In the genomic region with DNA sequence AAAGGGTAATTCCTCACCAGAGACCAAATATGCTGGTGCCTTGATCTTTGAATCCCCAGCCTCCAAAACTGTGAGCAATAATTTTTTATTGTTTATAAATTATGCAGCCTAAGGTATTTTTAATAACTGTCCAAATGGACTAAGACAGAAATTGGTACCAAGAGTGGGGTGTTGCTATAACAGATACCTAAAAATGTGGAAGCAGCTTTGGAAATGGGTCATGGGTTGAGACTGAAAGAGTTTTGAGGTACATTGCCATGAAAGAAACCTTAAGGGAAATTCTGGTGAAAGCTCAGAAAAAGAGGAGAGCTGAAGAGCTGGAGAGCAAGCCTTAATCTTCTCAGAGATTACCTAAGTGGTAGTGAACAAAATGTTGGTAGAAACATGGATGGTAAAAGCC, we compare ENCODE assay signal across 29 cellular contexts.
"Had no signal": no experiment of that assay in that cellular context is flagged by ENCODE, and none has a peak within 500 bp of the region (broad histone marks: within the 10 kb centered on the region; RNA-seq: fewer than 3 reads in every experiment).

No MANE protein-coding gene starts in this region.

- H3K27me3 ChIP-seq: stomach, testis, thyroid gland, tibial artery, tibial nerve, transverse colon, upper lobe of left lung, upper lobe of right lung, uterus, vagina had no signal

- H3K4me3 ChIP-seq: stomach, suprapubic skin, testis, thoracic aorta, thyroid gland, tibial artery, tibial nerve, transverse colon, upper lobe of left lung, upper lobe of right lung, uterus, vagina had no signal

- H3K4me1 Mint-ChIP-seq: stimulated activated effector memory CD8-positive, alpha-beta T cell treated with anti-CD3 and anti-CD28 coated beads, Interleukin-12 subunit alpha, Interleukin-12 subunit beta, amount 100 ng/mL, for 72 hours; stimulated activated memory B cell treated with anti-CD40 and anti-IgM and Interleukin-4, amounts not matched to agents 10 μg/mL and 1 μg/mL and 100 μg/mL, for 72 hours; stimulated activated naive B cell treated with anti-CD40 and anti-IgM and Interleukin-4, amounts not matched to agents 10 μg/mL and 1 μg/mL and 100 μg/mL, for 72 hours; stimulated activated naive CD8-positive, alpha-beta T cell treated with anti-CD3 and anti-CD28 coated beads, Interleukin-15, amount 100 ng/mL, for 72 hours had no signal

- H3K27ac ChIP-seq: stomach, suprapubic skin, testis, thoracic aorta, thyroid gland, tibial artery, tibial nerve, transverse colon, upper lobe of left lung, upper lobe of right lung, uterus, vagina had no signal

- H3K36me3 ChIP-seq: stomach, suprapubic skin, thoracic aorta, thyroid gland, tibial artery, tibial nerve, transverse colon, upper lobe of left lung, upper lobe of right lung, uterus, vagina had no signal

- DNase-seq: stimulated activated CD4-positive, alpha-beta T cell treated with anti-CD3 and anti-CD28 coated beads, Interleukin-2, amount 100 ng/mL, for 48 hours; stimulated activated CD4-positive, alpha-beta T cell treated with anti-CD3 and anti-CD28 coated beads, Interleukin-4, amount 100 ng/mL, for 1 hour; stimulated activated CD4-positive, alpha-beta T cell treated with anti-CD3 and anti-CD28 coated beads, Interleukin-4, amount 100 ng/mL, for 24 hours; stimulated activated CD4-positive, alpha-beta T cell treated with anti-CD3 and anti-CD28 coated beads, Interleukin-4, amount 100 ng/mL, for 4 hours; stimulated activated CD8-positive, alpha-beta memory T cell treated with anti-CD3 and anti-CD28 coated beads, Interleukin-4, amount 100 ng/mL, for 48 hours; stimulated activated naive B cell treated with anti-CD40 and anti-IgM and Interleukin-4, amounts not matched to agents 10 μg/mL and 1 μg/mL and 100 μg/mL, for 72 hours; stimulated activated naive CD4-positive, alpha-beta T cell; stimulated activated naive CD4-positive, alpha-beta T cell treated with Interleukin-2 at 50 U/mL for 16 hours; stimulated activated naive CD8-positive, alpha-beta T cell treated with anti-CD3 and anti-CD28 coated beads, Interleukin-15, amount 100 ng/mL, for 72 hours; stimulated activated naive CD8-positive, alpha-beta T cell treated with anti-CD3 and anti-CD28 coated beads, Interleukin-15, Interleukin-2, amounts not matched to agents 100 U/mL and 50 U/mL, for 24 hours; stomach; substantia nigra; testis; thyroid gland; tibial artery; transverse colon; trophoblast cell; upper lobe of left lung; upper lobe of right lung; uterus had no signal

- ATAC-seq: stimulated activated effector memory CD8-positive, alpha-beta T cell treated with anti-CD3 and anti-CD28 coated beads, Interleukin-12 subunit alpha, Interleukin-12 subunit beta, amount 100 ng/mL, for 72 hours; stimulated activated memory B cell treated with anti-CD40 and anti-IgM and Interleukin-4, amounts not matched to agents 10 μg/mL and 1 μg/mL and 100 μg/mL, for 72 hours; stimulated activated naive B cell treated with anti-CD40 and anti-IgM and Interleukin-4, amounts not matched to agents 10 μg/mL and 1 μg/mL and 100 μg/mL, for 72 hours; stimulated activated naive CD8-positive, alpha-beta T cell treated with anti-CD3 and anti-CD28 coated beads, Interleukin-15, amount 100 ng/mL, for 72 hours; stimulated activated naive CD8-positive, alpha-beta T cell treated with anti-CD3 and anti-CD28 coated beads, Interleukin-15, Interleukin-2, amounts not matched to agents 100 U/mL and 50 U/mL, for 24 hours; upper lobe of right lung had no signal

- FAIRE-seq: urothelium cell line had no signal

- H3K27ac Mint-ChIP-seq: stimulated activated effector memory CD8-positive, alpha-beta T cell treated with anti-CD3 and anti-CD28 coated beads, Interleukin-12 subunit alpha, Interleukin-12 subunit beta, amount 100 ng/mL, for 72 hours; stimulated activated memory B cell treated with anti-CD40 and anti-IgM and Interleukin-4, amounts not matched to agents 10 μg/mL and 1 μg/mL and 100 μg/mL, for 72 hours; stimulated activated naive B cell treated with anti-CD40 and anti-IgM and Interleukin-4, amounts not matched to agents 10 μg/mL and 1 μg/mL and 100 μg/mL, for 72 hours; stimulated activated naive CD8-positive, alpha-beta T cell treated with anti-CD3 and anti-CD28 coated beads, Interleukin-15, amount 100 ng/mL, for 72 hours; stimulated activated naive CD8-positive, alpha-beta T cell treated with anti-CD3 and anti-CD28 coated beads, Interleukin-15, Interleukin-2, amounts not matched to agents 100 ng/mL and 50 ng/mL, for 24 hours; type B pancreatic cell had no signal

- H3K4me3 Mint-ChIP-seq: stimulated activated effector memory CD8-positive, alpha-beta T cell treated with anti-CD3 and anti-CD28 coated beads, Interleukin-12 subunit alpha, Interleukin-12 subunit beta, amount 100 ng/mL, for 72 hours; stimulated activated memory B cell treated with anti-CD40 and anti-IgM and Interleukin-4, amounts not matched to agents 10 μg/mL and 1 μg/mL and 100 μg/mL, for 72 hours; stimulated activated naive B cell treated with anti-CD40 and anti-IgM and Interleukin-4, amounts not matched to agents 10 μg/mL and 1 μg/mL and 100 μg/mL, for 72 hours; stimulated activated naive CD8-positive, alpha-beta T cell treated with anti-CD3 and anti-CD28 coated beads, Interleukin-15, amount 100 ng/mL, for 72 hours; stimulated activated naive CD8-positive, alpha-beta T cell treated with anti-CD3 and anti-CD28 coated beads, Interleukin-15, Interleukin-2, amounts not matched to agents 100 ng/mL and 50 ng/mL, for 24 hours; type B pancreatic cell had no signal

- H3K4me1 ChIP-seq: stomach, suprapubic skin, testis, thyroid gland, tibial artery, tibial nerve, transverse colon, upper lobe of left lung, upper lobe of right lung, uterus, vagina had no signal

- H3K27me3 Mint-ChIP-seq: stimulated activated memory B cell treated with anti-CD40 and anti-IgM and Interleukin-4, amounts not matched to agents 10 μg/mL and 1 μg/mL and 100 μg/mL, for 72 hours; stimulated activated naive B cell treated with anti-CD40 and anti-IgM and Interleukin-4, amounts not matched to agents 10 μg/mL and 1 μg/mL and 100 μg/mL, for 72 hours; stimulated activated naive CD8-positive, alpha-beta T cell treated with anti-CD3 and anti-CD28 coated beads, Interleukin-15, amount 100 ng/mL, for 72 hours; stimulated activated naive CD8-positive, alpha-beta T cell treated with anti-CD3 and anti-CD28 coated beads, Interleukin-15, Interleukin-2, amounts not matched to agents 100 ng/mL and 50 ng/mL, for 24 hours had no signal

- H3K9me3 ChIP-seq: suprapubic skin, testis, thoracic aorta, thyroid gland, uterus, vagina had no signal

- H3K36me3 Mint-ChIP-seq: stimulated activated effector memory CD8-positive, alpha-beta T cell treated with anti-CD3 and anti-CD28 coated beads, Interleukin-12 subunit alpha, Interleukin-12 subunit beta, amount 100 ng/mL, for 72 hours; stimulated activated memory B cell treated with anti-CD40 and anti-IgM and Interleukin-4, amounts not matched to agents 10 μg/mL and 1 μg/mL and 100 μg/mL, for 72 hours; stimulated activated naive B cell treated with anti-CD40 and anti-IgM and Interleukin-4, amounts not matched to agents 10 μg/mL and 1 μg/mL and 100 μg/mL, for 72 hours; type B pancreatic cell had no signal
